8 cellular contexts compared by ENCODE assay signal in the genomic region with DNA sequence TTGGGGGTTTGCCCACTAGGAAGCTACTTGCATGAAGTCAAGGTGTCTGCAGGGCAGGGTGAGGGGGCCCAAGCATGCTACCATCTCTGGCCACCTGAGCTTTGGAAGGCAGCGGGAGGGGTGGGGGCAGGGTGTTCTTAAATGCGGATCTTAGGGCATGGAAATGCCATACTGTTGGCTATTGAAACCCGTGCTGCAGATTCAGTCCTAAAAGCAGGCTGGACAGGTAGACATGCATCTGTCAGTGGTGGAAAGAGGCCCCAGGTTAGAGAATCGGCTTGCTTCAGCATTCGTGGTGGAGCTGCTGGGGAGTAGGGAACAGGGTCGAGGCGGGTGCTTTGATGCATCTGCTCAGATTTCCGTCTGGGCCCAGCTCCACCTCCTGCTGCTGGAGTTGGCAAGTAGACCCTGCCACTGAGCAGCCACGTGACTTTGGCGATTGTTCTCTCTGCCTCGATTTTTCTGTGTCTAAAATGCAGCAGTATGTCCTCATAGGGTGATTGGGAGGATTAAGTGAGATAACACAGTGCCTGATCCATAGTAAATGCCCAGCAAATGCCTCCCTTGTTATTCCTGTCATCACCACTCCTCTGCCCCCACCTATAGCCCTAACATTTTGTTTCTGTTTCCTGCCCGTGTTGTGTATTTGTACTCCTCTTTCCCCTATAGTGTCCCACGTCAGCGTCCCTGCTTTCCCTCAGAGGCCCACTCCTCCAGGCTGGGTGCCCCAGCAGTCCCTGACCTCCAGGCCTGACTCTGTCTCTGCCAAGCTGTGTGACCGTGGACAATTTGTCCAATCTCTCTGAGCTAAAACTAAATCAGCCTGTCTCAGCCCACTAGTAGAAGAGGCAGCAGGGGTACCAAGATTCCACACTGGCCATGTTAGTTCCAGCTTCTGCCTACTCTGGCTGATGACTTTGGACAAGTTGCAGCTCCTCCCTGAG. TPM values are rescaled to one million over a fixed set of nuclear protein-coding genes. Genes with fewer than 3 reads are reported as not detected.
A peak's percentile ranks its signal among the peaks of the same experiment; 100 is the strongest.
DNase-seq lines count a peak whose midpoint lies in the region; TF ChIP-seq lines count a peak whose summit lies in the region.

No MANE protein-coding gene starts in this region.

- peak; percentile 33 for DNase-seq in AG10803 (ENCODE audit: low read depth)
- DNase-seq in NCI-H2107 treated with DMSO at 0.1 percent for 48 hours (lab: John Stamatoyannopoulos, UW; ENCODE audit: unreplicated experiment) = peak; percentile 70
- DNase-seq in stimulated activated naive CD4-positive, alpha-beta T cell (lab: John Stamatoyannopoulos, UW) = no peak
- no peak for DNase-seq in posterior vena cava (ENCODE audit: low spot score)
- no peak for DNase-seq in HT-29 (ENCODE audit: low spot score)
- DNase-seq in NCI-H526 treated with DMSO at 0.1 percent for 48 hours (lab: John Stamatoyannopoulos, UW) = no peak

- TF ChIP-seq CTCF in AG10803 (conservative IDR thresholded peaks at IDR 0.05; ENCODE audit: low read length) = no peak

- intact Hi-C loops in posterior vena cava (cut with DNase I) = no loop called here

- H3K9me3 ChIP-seq in duodenal mucosa (ENCODE audit: control insufficient read depth in 1 of 2, low read length in 2 of 2) (no peaks in the 10 kb centered on the region), mucosa of stomach (ENCODE audit: control insufficient read depth, low read length) (no peaks in the 10 kb centered on the region)

- H3K36me3 ChIP-seq in duodenal mucosa (ENCODE audit: control insufficient read depth in 1 of 2, insufficient read depth in 2 of 2, low read length in 2 of 2) (peaks cover 0 to 4% of the 10 kb centered on the region in 2 donors), mucosa of stomach (ENCODE audit: control insufficient read depth, insufficient read depth, low read length) (no peaks in the 10 kb centered on the region)

- H3K27me3 ChIP-seq in duodenal mucosa (ENCODE audit: control insufficient read depth in 1 of 2, insufficient read depth in 2 of 2, low read length in 2 of 2) (no peaks in the 10 kb centered on the region), mucosa of stomach (ENCODE audit: control insufficient read depth, insufficient read depth, low read length) (no peaks in the 10 kb centered on the region)

- H3K4me3 ChIP-seq in AG10803 (ENCODE audit: low read length) (peak overlapping the region; percentile 22; the same call in 1 of the 2 replicates), duodenal mucosa (ENCODE audit: low read depth in 1 of 2, low read length in 2 of 2) (peak overlapping the region; percentile 19 to 36), mucosa of stomach (ENCODE audit: low read length) (no peak overlapping the region)

- H3K4me1 ChIP-seq in duodenal mucosa (ENCODE audit: control insufficient read depth in 1 of 2, insufficient read depth in 2 of 2, low read length in 2 of 2) = peaks cover 85 to 97% of the 10 kb centered on the region in 2 donors
- H3K4me1 ChIP-seq in mucosa of stomach (ENCODE audit: control insufficient read depth, insufficient read depth, low read length) = peaks cover 96% of the 10 kb centered on the region

- H3K9ac ChIP-seq in duodenal mucosa (ENCODE audit: low read depth in 1 of 2, low read length in 2 of 2) (peak overlapping the region; percentile 41 to 60), mucosa of stomach (ENCODE audit: low read length) (peak overlapping the region; percentile 40)

- no peak overlapping the region for H3K27ac ChIP-seq in duodenal mucosa (ENCODE audit: low read depth, low read length)

RNA-seq across cellular contexts. Expression of a gene that starts 5.8 kb away (rescaled TPM):
- 10 to 100 TPM; 15.2 to 16.2 TPM for total RNA-seq in posterior vena cava
- 108 and 128 TPM in 2 replicates for total RNA-seq in HT-29 (2014; rRNA removed; shearing (Covaris generic))

RNA-seq across cellular contexts. Expression of a gene that starts 19.7 kb away (rescaled TPM):
- 10 to 100 TPM; 11.2 to 14.7 TPM for total RNA-seq in posterior vena cava
- total RNA-seq in HT-29 (2014; rRNA removed; shearing (Covaris generic)) = 113 and 137 TPM in 2 replicates

RNA-seq across cellular contexts. Expression of a gene that starts 22.5 kb away (rescaled TPM):
- under 1 TPM; 0.42 to 0.48 TPM for total RNA-seq in posterior vena cava
- 1.5 and 1.7 TPM in 2 replicates for total RNA-seq in HT-29 (2014; rRNA removed; shearing (Covaris generic))

RNA-seq across cellular contexts. Expression of a gene that starts 59.9 kb away (rescaled TPM):
- total RNA-seq in posterior vena cava = 10 to 100 TPM; 48.6 to 58.5 TPM
- 90.2 and 99.9 TPM in 2 replicates for total RNA-seq in HT-29 (2014; rRNA removed; shearing (Covaris generic))

Comparison
In these comparisons a context has a peak if more than half of its experiments do, and no peak if none do; other contexts are left out.
1. DNase-seq: peak in AG10803 (single experiment) and NCI-H2107 treated with DMSO at 0.1 percent for 48 hours (single experiment); none in stimulated activated naive CD4-positive, alpha-beta T cell (0 of 6), posterior vena cava (single experiment), HT-29 (single experiment) and NCI-H526 treated with DMSO at 0.1 percent for 48 hours (single experiment).